ENCODE assay signal across 10 cellular contexts in the genomic region with DNA sequence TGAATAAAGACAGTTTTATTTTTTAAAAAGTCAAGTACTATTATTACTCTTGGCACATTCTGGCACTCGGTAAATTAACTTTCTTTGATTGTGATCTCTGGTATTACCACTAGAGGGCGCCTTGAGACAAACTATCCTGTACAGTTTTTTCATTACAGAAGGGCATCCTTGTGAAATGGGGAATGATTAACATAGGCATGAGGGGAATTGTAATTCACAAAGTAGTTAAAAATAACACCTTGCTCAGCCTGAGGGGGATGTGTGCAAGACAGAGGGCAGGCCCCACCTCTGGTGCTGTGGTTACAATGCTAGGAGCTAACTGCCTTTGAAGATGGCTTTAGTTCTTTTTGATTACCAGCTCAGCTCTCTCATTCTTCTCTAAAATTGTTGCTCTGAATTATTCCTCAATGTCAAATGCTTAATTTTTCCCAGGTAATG. TPM values are rescaled to one million over a fixed set of nuclear protein-coding genes. Genes with fewer than 3 reads are reported as not detected.
DNase-seq lines count a peak whose midpoint lies in the region; ATAC-seq and TF ChIP-seq lines count a peak whose summit lies in the region.
"Had no signal": no experiment of that assay in that cellular context is flagged by ENCODE, and none has a peak within 500 bp of the region (broad histone marks: within the 10 kb centered on the region; RNA-seq: fewer than 3 reads in every experiment).

No MANE protein-coding gene starts in this region.

- peak; percentile 17 for DNase-seq in Daoy (ENCODE audit: low read depth)
- peak; percentile 66 for DNase-seq in IMR-90
- peak; percentile 37 for DNase-seq in RPMI7951 (ENCODE audit: low read depth)
- no peak for DNase-seq in MG63
- DNase-seq: activated B cell treated with CpG ODN at 0.5 μM for 24 hours had no signal

- H2BK15ac ChIP-seq in IMR-90 (ENCODE audit: low read depth, low read length) = 0 out of 3 replicates have a peak overlapping the region, but pooled peaks have one; percentile 57

- peaks cover 2% of the 10 kb centered on the region; the same call in 1 of the 2 replicates for H3K4me1 ChIP-seq in IMR-90 (ENCODE audit: control insufficient read depth, insufficient read depth, low read length)

- H4K20me1 ChIP-seq in IMR-90 (ENCODE audit: insufficient read depth, low read length) (no peaks in the 10 kb centered on the region), neural cell (ENCODE audit: insufficient read depth) (no peaks in the 10 kb centered on the region)

- no peak overlapping the region for H4K91ac ChIP-seq in IMR-90 (ENCODE audit: insufficient read depth, low read depth, low read length)

- intact Hi-C loops in IMR-90 (cut with micrococcal nuclease) = loop anchor here (1.0 to 2.0 kb wide), 3 partner anchors 39 to 299 kb away; no protein-coding TSS in a partner anchor

- peak overlapping the region; percentile 87; the same call in 1 of the 2 replicates for H2AK5ac ChIP-seq in IMR-90 (ENCODE audit: low read depth, low read length)

- CTCF ChIA-PET in IMR-90 (lab: Yijun Ruan, JAX) = interaction anchor here (0.6 to 1.0 kb wide), 4 partner anchors 39 to 823 kb away, joined by 3 to 7 read pairs (median 4); no protein-coding TSS in a partner anchor

- no peaks in the 10 kb centered on the region for H3K79me1 ChIP-seq in IMR-90 (ENCODE audit: low read depth in 1 of 2, low read length in 2 of 2)

- no peak overlapping the region for H3K23ac ChIP-seq in IMR-90 (ENCODE audit: low read depth, low read length)

- no peaks in the 10 kb centered on the region for H3K9me1 ChIP-seq in IMR-90 (ENCODE audit: insufficient read depth, low read length)

- H3K9me2 ChIP-seq in neural cell (ENCODE audit: insufficient read depth, low read length) = no peaks in the 10 kb centered on the region

- ATAC-seq in IMR-90 (ENCODE audit: low read depth) = peak; percentile 61
- ATAC-seq in esophagus mucosa = peak; percentile 60
- no peak for ATAC-seq in HG03457 (IDR thresholded peaks at IDR 0.05; ENCODE audit: unreplicated experiment)
- ATAC-seq in HG02610 (IDR thresholded peaks at IDR 0.05; ENCODE audit: unreplicated experiment) = no peak

- TF ChIP-seq CTCF in IMR-90 (conservative IDR thresholded peaks at IDR 0.05; ENCODE audit: low read depth, low read length) = peak; percentile 83
- TF ChIP-seq CTCF in neural cell (IDR thresholded peaks at IDR 0.05; ENCODE audit: poor library complexity, severe bottlenecking) = peak; percentile 84

- WGBS in IMR-90 (ENCODE audit: extremely low coverage in 2 of 2, insufficient read length in 1 of 2), 2 experiments = no CpG with 5 or more reads among the region's 2 CpGs

- H3F3A ChIP-seq in neural cell (ENCODE audit: insufficient read depth, low read length, poor library complexity, severe bottlenecking) = no peaks in the 10 kb centered on the region

- H3K4me3 ChIP-seq in IMR-90 (ENCODE audit: insufficient read depth, low read depth, low read length) (no peak overlapping the region), neural cell (ENCODE audit: low read length) (no peak overlapping the region), MG63 (no peak overlapping the region)

- no peak overlapping the region for H2BK120ac ChIP-seq in IMR-90 (ENCODE audit: low read depth, low read length)

- in situ Hi-C loops in IMR-90 (cut with MboI; ENCODE audit: low sequenced_read_pairs) = no loop called here

- H3K27ac ChIP-seq in IMR-90 (ENCODE audit: insufficient read depth, low read length) = no peak overlapping the region
- no peak overlapping the region for H3K27ac ChIP-seq in neural cell (ENCODE audit: low read length)

- peak overlapping the region; percentile 81 for H2AFZ ChIP-seq in IMR-90 (replicated peaks; ENCODE audit: low read length, poor library complexity)
- H2AFZ ChIP-seq in neural cell (ENCODE audit: low read depth, low read length) = no peak overlapping the region

- TF ChIP-seq RAD21 in IMR-90 (IDR thresholded peaks at IDR 0.05; ENCODE audit: low read length) (peak; percentile 86), neural cell (conservative IDR thresholded peaks at IDR 0.05) (peak; percentile 87)

- no peak overlapping the region for H2AK9ac ChIP-seq in IMR-90 (replicated peaks; ENCODE audit: low read depth, low read length, poor library complexity)

- no TSS peak for BruUV-seq in IMR-90 (replicated peaks; lab: Mats Ljungman, UMichigan)

- no peak for TF ChIP-seq POLR2A in IMR-90 (IDR thresholded peaks at IDR 0.05; ENCODE audit: low read depth, low read length)

- no peak overlapping the region for H4K5ac ChIP-seq in IMR-90 (ENCODE audit: low read depth, low read length)

- no peak overlapping the region for H3K4me2 ChIP-seq in IMR-90 (ENCODE audit: low read depth, low read length)
- H3K4me2 ChIP-seq in neural cell (ENCODE audit: low read length) = no peak overlapping the region

- H3K14ac ChIP-seq in IMR-90 (replicated peaks; ENCODE audit: low read depth, low read length) = no peak overlapping the region

- H3K56ac ChIP-seq in IMR-90 (ENCODE audit: extremely low read depth, insufficient read depth, low read length) = no peak overlapping the region

- no peak overlapping the region for H2BK5ac ChIP-seq in IMR-90 (ENCODE audit: low read depth, low read length, poor library complexity, severe bottlenecking)

- H2BK20ac ChIP-seq in IMR-90 (ENCODE audit: low read depth, low read length) = peak overlapping the region; percentile 59; the same call in 1 of the 2 replicates

- dilution Hi-C loops in IMR-90 (cut with HindIII; ENCODE audit: low sequenced_read_pairs, unreplicated experiment) = no loop called here

- POLR2A ChIA-PET in IMR-90 (lab: Charles Lee; ENCODE audit: unreplicated experiment) = no interaction called here

- no peaks in the 10 kb centered on the region for H3K79me2 ChIP-seq in neural cell (replicated peaks; ENCODE audit: insufficient read depth, low read length)

- no peak overlapping the region for H3K18ac ChIP-seq in IMR-90 (ENCODE audit: low read depth, low read length)

- no peak for TF ChIP-seq EP300 in neural cell (conservative IDR thresholded peaks at IDR 0.05; ENCODE audit: poor library complexity, severe bottlenecking)

- H3K27me3 ChIP-seq in IMR-90 (ENCODE audit: control insufficient read depth, insufficient read depth, low read length) (no peaks in the 10 kb centered on the region), neural cell (ENCODE audit: insufficient read depth, low read depth, low read length) (no peaks in the 10 kb centered on the region), MG63 (peaks cover 3% of the 10 kb centered on the region)

- no peaks in the 10 kb centered on the region for H3K36me3 ChIP-seq in IMR-90 (ENCODE audit: control insufficient read depth, insufficient read depth, low read length)
- H3K36me3 ChIP-seq in neural cell (ENCODE audit: insufficient read depth, low read length) = no peaks in the 10 kb centered on the region
- H3K36me3 ChIP-seq in MG63 = no peaks in the 10 kb centered on the region

- peak overlapping the region; percentile 28; the same call in 1 of the 2 replicates for H3K4ac ChIP-seq in IMR-90 (ENCODE audit: low read depth, low read length)

- H3K9ac ChIP-seq in IMR-90 (ENCODE audit: low read depth, low read length) (no peak overlapping the region), neural cell (ENCODE audit: low read length) (no peak overlapping the region)

- 0 out of 4 replicates have a peak overlapping the region, but pooled peaks of 1 of the 2 experiments have one; percentile 47 for H4K8ac ChIP-seq in IMR-90 (ENCODE audit: low read depth in 2 of 2, low read length in 2 of 2)

- no peaks in the 10 kb centered on the region for H3K9me3 ChIP-seq in IMR-90 (ENCODE audit: control insufficient read depth, insufficient read depth, low read length)
- H3K9me3 ChIP-seq in neural cell (ENCODE audit: low read length) = no peaks in the 10 kb centered on the region
- no peaks in the 10 kb centered on the region for H3K9me3 ChIP-seq in MG63

TF ChIP-seq in IMR-90, 13 proteins besides CTCF, POLR2A, EP300 and RAD21:
- TF ChIP-seq CHD1 (IDR thresholded peaks at IDR 0.05; ENCODE audit: low read depth, low read length) (no peak), RCOR1 (IDR thresholded peaks at IDR 0.05; ENCODE audit: insufficient replicate concordance, low read length) (no peak), MAZ (IDR thresholded peaks at IDR 0.05; ENCODE audit: borderline replicate concordance, low read depth, low read length) (no peak), MXI1 (IDR thresholded peaks at IDR 0.05; ENCODE audit: borderline replicate concordance, low read depth, low read length) (no peak), SMC3 (IDR thresholded peaks at IDR 0.05; ENCODE audit: low read depth, low read length) (peak; percentile 75), CEBPB (IDR thresholded peaks at IDR 0.05; ENCODE audit: low read depth, low read length) (0 out of 2 replicates have a peak, but pooled peaks have one; percentile 40)

TF ChIP-seq in neural cell, 6 proteins besides CTCF, POLR2A, EP300 and RAD21:
- TF ChIP-seq SMC3 (conservative IDR thresholded peaks at IDR 0.05; ENCODE audit: poor library complexity) (peak; percentile 92), MXI1 (conservative IDR thresholded peaks at IDR 0.05; ENCODE audit: poor library complexity, severe bottlenecking) (no peak), POLR2AphosphoS5 (IDR thresholded peaks at IDR 0.05) (no peak), EZH2 (IDR thresholded peaks at IDR 0.05; ENCODE audit: borderline replicate concordance, insufficient read depth, low read length, poor library complexity, severe bottlenecking) (no peak)

RNA-seq across cellular contexts. Expression of a gene that starts 24.2 kb away (rescaled TPM):
- not detected in 2 replicates for total RNA-seq in Daoy (2014; rRNA removed; shearing (Covaris generic))
- total RNA-seq in IMR-90 (2012; rRNA removed) = 0.56 and 0.72 TPM in 2 replicates
- polyA plus RNA-seq in IMR-90 (2012; rRNA removed) = 0.79 and 1.1 TPM in 2 replicates
- 0.19 and 0.23 TPM in 2 replicates for polyA plus RNA-seq in IMR-90 (2012; cell fraction: cytosol; rRNA removed)
- 0.44 and 1.5 TPM in 2 replicates for polyA plus RNA-seq in IMR-90 (2012; cell fraction: nucleus; rRNA removed; ENCODE audit: low replicate concordance)
- total RNA-seq in RPMI7951 (2014; rRNA removed; shearing (Covaris generic)) = not detected in 2 replicates
- not detected for total RNA-seq in esophagus mucosa
- polyA plus RNA-seq in neural cell = 0.24 and 1.5 TPM in 2 replicates
- polyA minus RNA-seq in neural cell = 0.69 TPM in 1 of 2 replicates, not detected in the other
- total RNA-seq in MG63 (2014; rRNA removed; shearing (Covaris generic); ENCODE audit: low replicate concordance) = not detected in 2 replicates
- total RNA-seq: activated B cell treated with CpG ODN at 0.5 μM for 24 hours, pulmonary artery endothelial cell had no signal

RNA-seq across cellular contexts. Expression of a gene that starts 32.3 kb away (rescaled TPM):
- total RNA-seq in Daoy (2014; rRNA removed; shearing (Covaris generic)) = 15.5 and 22.9 TPM in 2 replicates
- 21.5 and 22.2 TPM in 2 replicates for total RNA-seq in IMR-90 (2012; rRNA removed)
- polyA plus RNA-seq in IMR-90 (2012; rRNA removed) = 15.0 and 16.8 TPM in 2 replicates
- 6.5 and 14.3 TPM in 2 replicates for polyA plus RNA-seq in IMR-90 (2012; cell fraction: cytosol; rRNA removed)
- polyA plus RNA-seq in IMR-90 (2012; cell fraction: nucleus; rRNA removed; ENCODE audit: low replicate concordance) = 4.6 and 11.4 TPM in 2 replicates
- 14.1 and 14.8 TPM in 2 replicates for total RNA-seq in RPMI7951 (2014; rRNA removed; shearing (Covaris generic))
- 26.0 TPM for total RNA-seq in esophagus mucosa
- polyA plus RNA-seq in neural cell = 9.1 and 15.3 TPM in 2 replicates
- 9.3 and 10.2 TPM in 2 replicates for polyA minus RNA-seq in neural cell
- 19.3 and 25.0 TPM in 2 replicates for total RNA-seq in MG63 (2014; rRNA removed; shearing (Covaris generic); ENCODE audit: low replicate concordance)

Comparison
In these comparisons a context has a peak if more than half of its experiments do, and no peak if none do; other contexts are left out.
1. ATAC-seq: peak in IMR-90 (single experiment) and esophagus mucosa (single experiment); none in HG03457 (single experiment) and HG02610 (single experiment).